Comparison of ENCODE assay signal across 1 cellular context in the genomic region with DNA sequence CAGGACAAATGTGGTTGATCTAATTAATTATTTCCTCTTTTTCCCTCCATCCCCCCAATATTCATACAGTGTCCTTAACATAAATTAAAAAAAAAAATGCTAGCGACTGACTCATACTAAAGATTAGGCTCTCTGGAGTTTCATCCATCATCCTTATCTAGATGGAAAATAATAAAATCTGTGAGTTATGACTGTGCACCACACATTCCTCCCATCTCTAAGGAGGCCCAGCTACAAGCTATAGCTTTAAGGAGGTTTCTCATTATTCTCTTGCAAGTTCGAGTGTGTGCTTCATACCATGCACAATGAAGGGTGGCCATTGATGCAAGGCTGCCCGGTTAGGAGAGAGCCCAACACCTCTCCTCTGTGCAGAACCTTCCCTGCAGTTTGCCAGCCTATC.
TF ChIP-seq lines count a peak whose summit lies in the region.

No MANE protein-coding gene starts in this region.

TF ChIP-seq in GM23338, 12 proteins besides CTCF, POLR2A, EP300 and RAD21:
- TF ChIP-seq, protein P1, sequence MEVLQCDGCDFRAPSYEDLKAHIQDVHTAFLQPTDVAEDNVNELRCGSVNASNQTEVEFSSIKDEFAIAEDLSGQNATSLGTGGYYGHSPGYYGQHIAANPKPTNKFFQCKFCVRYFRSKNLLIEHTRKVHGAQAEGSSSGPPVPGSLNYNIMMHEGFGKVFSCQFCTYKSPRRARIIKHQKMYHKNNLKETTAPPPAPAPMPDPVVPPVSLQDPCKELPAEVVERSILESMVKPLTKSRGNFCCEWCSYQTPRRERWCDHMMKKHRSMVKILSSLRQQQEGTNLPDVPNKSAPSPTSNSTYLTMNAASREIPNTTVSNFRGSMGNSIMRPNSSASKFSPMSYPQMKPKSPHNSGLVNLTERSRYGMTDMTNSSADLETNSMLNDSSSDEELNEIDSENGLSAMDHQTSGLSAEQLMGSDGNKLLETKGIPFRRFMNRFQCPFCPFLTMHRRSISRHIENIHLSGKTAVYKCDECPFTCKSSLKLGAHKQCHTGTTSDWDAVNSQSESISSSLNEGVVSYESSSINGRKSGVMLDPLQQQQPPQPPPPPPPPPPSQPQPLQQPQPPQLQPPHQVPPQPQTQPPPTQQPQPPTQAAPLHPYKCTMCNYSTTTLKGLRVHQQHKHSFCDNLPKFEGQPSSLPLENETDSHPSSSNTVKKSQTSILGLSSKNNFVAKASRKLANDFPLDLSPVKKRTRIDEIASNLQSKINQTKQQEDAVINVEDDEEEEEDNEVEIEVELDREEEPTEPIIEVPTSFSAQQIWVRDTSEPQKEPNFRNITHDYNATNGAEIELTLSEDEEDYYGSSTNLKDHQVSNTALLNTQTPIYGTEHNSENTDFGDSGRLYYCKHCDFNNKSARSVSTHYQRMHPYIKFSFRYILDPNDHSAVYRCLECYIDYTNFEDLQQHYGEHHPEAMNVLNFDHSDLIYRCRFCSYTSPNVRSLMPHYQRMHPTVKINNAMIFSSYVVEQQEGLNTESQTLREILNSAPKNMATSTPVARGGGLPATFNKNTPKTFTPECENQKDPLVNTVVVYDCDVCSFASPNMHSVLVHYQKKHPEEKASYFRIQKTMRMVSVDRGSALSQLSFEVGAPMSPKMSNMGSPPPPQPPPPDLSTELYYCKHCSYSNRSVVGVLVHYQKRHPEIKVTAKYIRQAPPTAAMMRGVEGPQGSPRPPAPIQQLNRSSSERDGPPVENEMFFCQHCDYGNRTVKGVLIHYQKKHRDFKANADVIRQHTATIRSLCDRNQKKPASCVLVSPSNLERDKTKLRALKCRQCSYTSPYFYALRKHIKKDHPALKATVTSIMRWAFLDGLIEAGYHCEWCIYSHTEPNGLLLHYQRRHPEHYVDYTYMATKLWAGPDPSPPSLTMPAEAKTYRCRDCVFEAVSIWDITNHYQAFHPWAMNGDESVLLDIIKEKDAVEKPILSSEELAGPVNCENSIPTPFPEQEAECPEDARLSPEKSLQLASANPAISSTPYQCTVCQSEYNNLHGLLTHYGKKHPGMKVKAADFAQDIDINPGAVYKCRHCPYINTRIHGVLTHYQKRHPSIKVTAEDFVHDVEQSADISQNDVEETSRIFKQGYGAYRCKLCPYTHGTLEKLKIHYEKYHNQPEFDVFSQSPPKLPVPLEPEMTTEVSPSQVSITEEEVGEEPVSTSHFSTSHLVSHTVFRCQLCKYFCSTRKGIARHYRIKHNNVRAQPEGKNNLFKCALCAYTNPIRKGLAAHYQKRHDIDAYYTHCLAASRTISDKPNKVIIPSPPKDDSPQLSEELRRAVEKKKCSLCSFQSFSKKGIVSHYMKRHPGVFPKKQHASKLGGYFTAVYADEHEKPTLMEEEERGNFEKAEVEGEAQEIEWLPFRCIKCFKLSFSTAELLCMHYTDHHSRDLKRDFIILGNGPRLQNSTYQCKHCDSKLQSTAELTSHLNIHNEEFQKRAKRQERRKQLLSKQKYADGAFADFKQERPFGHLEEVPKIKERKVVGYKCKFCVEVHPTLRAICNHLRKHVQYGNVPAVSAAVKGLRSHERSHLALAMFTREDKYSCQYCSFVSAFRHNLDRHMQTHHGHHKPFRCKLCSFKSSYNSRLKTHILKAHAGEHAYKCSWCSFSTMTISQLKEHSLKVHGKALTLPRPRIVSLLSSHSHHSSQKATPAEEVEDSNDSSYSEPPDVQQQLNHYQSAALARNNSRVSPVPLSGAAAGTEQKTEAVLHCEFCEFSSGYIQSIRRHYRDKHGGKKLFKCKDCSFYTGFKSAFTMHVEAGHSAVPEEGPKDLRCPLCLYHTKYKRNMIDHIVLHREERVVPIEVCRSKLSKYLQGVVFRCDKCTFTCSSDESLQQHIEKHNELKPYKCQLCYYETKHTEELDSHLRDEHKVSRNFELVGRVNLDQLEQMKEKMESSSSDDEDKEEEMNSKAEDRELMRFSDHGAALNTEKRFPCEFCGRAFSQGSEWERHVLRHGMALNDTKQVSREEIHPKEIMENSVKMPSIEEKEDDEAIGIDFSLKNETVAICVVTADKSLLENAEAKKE (CRISPR knock-in tag; IDR thresholded peaks at IDR 0.05), result no peak
- TF ChIP-seq EZH2 (IDR thresholded peaks at IDR 0.05; ENCODE audit: low read depth, unreplicated experiment), result no peak
